ENCODE assay signal across 21 cellular contexts in genomic region chr1:152663098-152663497, GRCh38. TPM values are rescaled to one million over a fixed set of nuclear protein-coding genes. Genes with fewer than 3 reads are reported as not detected.
A peak's percentile ranks its signal among the peaks of the same experiment; 100 is the strongest.
DNase-seq lines count a peak whose midpoint lies in the region; ATAC-seq, FAIRE-seq and TF ChIP-seq lines count a peak whose summit lies in the region.
"Had no signal": no experiment of that assay in that cellular context is flagged by ENCODE, and none has a peak within 500 bp of the region (broad histone marks: within the 10 kb centered on the region; RNA-seq: fewer than 3 reads in every experiment).

A gene with protein sequence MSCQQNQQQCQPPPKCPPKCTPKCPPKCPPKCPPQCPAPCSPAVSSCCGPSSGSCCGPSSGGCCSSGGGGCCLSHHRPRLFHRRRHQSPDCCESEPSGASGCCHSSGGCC (plus strand): TSS chr1:152663380. CDS start chr1:152664106, 726 bp downstream.

- no peak within 1 kb of the TSS for H2AFZ ChIP-seq in HepG2 (ENCODE audit: low read length)

- no peak for TF ChIP-seq POLR2A in HepG2 (IDR thresholded peaks at IDR 0.05; ENCODE audit: insufficient read depth in 1 of 2, low read depth in 2 of 2, low read length in 2 of 2)
- no peak for TF ChIP-seq POLR2A in right lobe of liver (IDR thresholded peaks at IDR 0.05)
- no peak for TF ChIP-seq POLR2A in lower leg skin (IDR thresholded peaks at IDR 0.05)

- no peak within 1 kb of the TSS for H3K9ac ChIP-seq in HepG2 (ENCODE audit: insufficient read depth, low read depth, low read length)
- H3K9ac ChIP-seq: BLaER1 had no signal

- BruUV-seq in HepG2 (replicated peaks; lab: Mats Ljungman, UMichigan) = no TSS peak

- H4K20me1 ChIP-seq in HepG2 (ENCODE audit: insufficient read depth, low read length) = no peaks in the 10 kb centered on the region
- H4K20me1 ChIP-seq: BLaER1 had no signal

- DNase-seq in HepG2 (ENCODE audit: low spot score) (no peak), right lobe of liver (no peak), lower leg skin (ENCODE audit: low spot score in 2 of 2) (no peak), AG08396 (ENCODE audit: low spot score) (no peak), glomerular visceral epithelial cell (ENCODE audit: extremely low spot score) (no peak)
- DNase-seq: BE2C; C1 segment of cervical spinal cord; CD4-positive, alpha-beta memory T cell; CD4-positive, CD25-positive, alpha-beta regulatory T cell; CD8-positive, alpha-beta memory T cell; COR-L47; DMS79 treated with DMSO at 0.1 percent for 48 hours; GF-D8 had no signal

- no peaks in the 10 kb centered on the region for H3K4me1 ChIP-seq in HepG2 (ENCODE audit: insufficient read depth, low read length)
- H3K4me1 ChIP-seq in right lobe of liver = no peaks in the 10 kb centered on the region
- H3K4me1 ChIP-seq: A549, BE2C, BLaER1 had no signal

- CTCF ChIA-PET in HepG2 (lab: Yijun Ruan, JAX; ENCODE audit: low intra/inter-chr PET ratio, low total read pairs) = no interaction called here

- H3K27ac ChIP-seq in HepG2 (ENCODE audit: extremely low read length, insufficient read depth, low read length) (no peak within 1 kb of the TSS), right lobe of liver (no peak within 1 kb of the TSS)
- H3K27ac ChIP-seq: 22Rv1, A549, BLaER1 had no signal

- TF ChIP-seq RAD21 in HepG2 (CRISPR knock-in tag; IDR thresholded peaks at IDR 0.05) = no peak

- intact Hi-C loops in HepG2 (cut with micrococcal nuclease; ENCODE audit: unreplicated experiment) (no loop called here), right lobe of liver (cut with DNase I) (no loop called here), lower leg skin (cut with DNase I; ENCODE audit: low total_unique reads) (no loop called here)

- H3K79me2 ChIP-seq in HepG2 (ENCODE audit: insufficient read depth, low read length) = no peaks in the 10 kb centered on the region

- 0% methylated on average over 1 of the region's 3 CpGs for whole genome bisulfite sequencing in HepG2 (ENCODE audit: low lambda C conversion rate)
- WGBS in right lobe of liver (ENCODE audit: insufficient coverage, low coverage, low lambda C conversion rate, missing lambda C conversion rate) = 75% methylated on average over 1 of the region's 3 CpGs
- 63 to 71% methylated on average over 3 of the region's 3 CpGs for WGBS in lower leg skin, 2 donors

- no peak for FAIRE-seq in HepG2 (lab: Jason Lieb, UNC)
- FAIRE-seq: A549, G401.6, GM12891, GM19239 had no signal

- TF ChIP-seq EP300 in HepG2 (IDR thresholded peaks at IDR 0.05; ENCODE audit: low read depth in 2 of 2, low read length in 2 of 2) (no peak), HepG2 (CRISPR knock-in tag; IDR thresholded peaks at IDR 0.05; ENCODE audit: borderline replicate concordance) (no peak)

- TF ChIP-seq CTCF in HepG2 (CRISPR knock-in tag; IDR thresholded peaks at IDR 0.05) = no peak
- no peak for TF ChIP-seq CTCF in right lobe of liver (IDR thresholded peaks at IDR 0.05)
- TF ChIP-seq CTCF in lower leg skin (IDR thresholded peaks at IDR 0.05) = no peak

- in situ Hi-C loops in HepG2 (cut with HindIII; ENCODE audit: extremely low pct_ligation_motif_present, low pct_unique_long_range_greater_than_20kb) = no loop called here

- POLR2A ChIA-PET in HepG2 (lab: Yijun Ruan, JAX) = no interaction called here

- no peaks in the 10 kb centered on the region for H3K27me3 ChIP-seq in HepG2 (ENCODE audit: control insufficient read depth in 1 of 2, insufficient read depth in 2 of 2, low read length in 2 of 2)
- no peaks in the 10 kb centered on the region for H3K27me3 ChIP-seq in right lobe of liver
- H3K27me3 ChIP-seq: BE2C, BLaER1 had no signal

- H3K36me3 ChIP-seq in HepG2 (replicated peaks in 1 of 2; ENCODE audit: control insufficient read depth in 1 of 2, insufficient read depth in 2 of 2, low read length in 2 of 2) (no peaks in the 10 kb centered on the region), right lobe of liver (no peaks in the 10 kb centered on the region)
- H3K36me3 ChIP-seq: BE2C, BLaER1 had no signal

- ATAC-seq in HepG2 (no peak), right lobe of liver (no peak)
- ATAC-seq: A549 had no signal

- H3K9me3 ChIP-seq in HepG2 (ENCODE audit: low read length) (no peaks in the 10 kb centered on the region), right lobe of liver (no peaks in the 10 kb centered on the region)
- H3K9me3 ChIP-seq: A549, BE2C, BLaER1 had no signal

- no peak within 1 kb of the TSS for H3K4me3 ChIP-seq in HepG2 (replicated peaks in 1 of 3; ENCODE audit: insufficient read depth in 1 of 3, low read depth in 2 of 3, low read length in 3 of 3)
- no peak within 1 kb of the TSS for H3K4me3 ChIP-seq in right lobe of liver
- H3K4me3 ChIP-seq in lower leg skin (ENCODE audit: low read depth, poor library complexity, severe bottlenecking) = no peak within 1 kb of the TSS
- H3K4me3 ChIP-seq: A549, BLaER1 had no signal

- H3K4me2 ChIP-seq in HepG2 (ENCODE audit: low read depth, low read length) = no peak within 1 kb of the TSS
- H3K4me2 ChIP-seq: A549, BLaER1 had no signal

TF ChIP-seq in HepG2, 621 proteins besides CTCF, POLR2A, EP300 and RAD21:
- TF ChIP-seq ZNF550 (CRISPR knock-in tag; IDR thresholded peaks at IDR 0.05; ENCODE audit: borderline replicate concordance) = no peak
- TF ChIP-seq BHLHE40 (IDR thresholded peaks at IDR 0.05; ENCODE audit: low read length) = peak; percentile 65

RNA-seq across cellular contexts. Expression of the gene that starts here (rescaled TPM):
- total RNA-seq in HepG2 (2016; rRNA removed; fragmentation: Illumina TruSeq; extraction: Trizol) (not detected in 2 replicates), right lobe of liver (not detected), lower leg skin (100 to 1,000 TPM; 293 to 644 (median 312) TPM)
- total RNA-seq in HepG2 (2016; cell fraction: cytosol; rRNA removed; fragmentation: Illumina TruSeq; extraction: Trizol; ENCODE audit: low read depth) = not detected in 2 replicates
- total RNA-seq in HepG2 (2016; cell fraction: insoluble cytoplasmic fraction; rRNA removed; fragmentation: Illumina TruSeq; extraction: Trizol) = not detected in 2 replicates
- not detected in 2 replicates for total RNA-seq in HepG2 (2016; cell fraction: membrane; rRNA removed; fragmentation: Illumina TruSeq; extraction: Trizol)
- not detected in 2 replicates for total RNA-seq in HepG2 (2016; cell fraction: nucleus; rRNA removed; fragmentation: Illumina TruSeq; extraction: Trizol)
- polyA plus RNA-seq in HepG2 (2011; rRNA removed) = not detected in 2 replicates
- not detected in 2 replicates for polyA plus RNA-seq in HepG2 (2011; cell fraction: cytosol; rRNA removed)
- polyA plus RNA-seq in HepG2 (2011; cell fraction: nucleus; rRNA removed) = not detected in 2 replicates
- polyA plus RNA-seq in HepG2 (2012) = not detected in 2 replicates
- polyA plus RNA-seq in HepG2 (2016; cell fraction: cytosol; fragmentation: Illumina TruSeq; extraction: Trizol; ENCODE audit: low read depth) = not detected in 2 replicates
- not detected in 2 replicates for polyA plus RNA-seq in HepG2 (2016; cell fraction: insoluble cytoplasmic fraction; fragmentation: Illumina TruSeq; extraction: Trizol; ENCODE audit: low read depth)
- polyA plus RNA-seq in HepG2 (2016; cell fraction: membrane; fragmentation: Illumina TruSeq; extraction: Trizol; ENCODE audit: low read depth) = not detected in 2 replicates
- polyA plus RNA-seq in HepG2 (2016; cell fraction: nucleus; fragmentation: Illumina TruSeq; extraction: Trizol; ENCODE audit: insufficient read depth, low read depth) = not detected in 2 replicates
- not detected in 2 replicates for polyA minus RNA-seq in HepG2 (2011; rRNA and poly(A)+ RNA removed; ENCODE audit: low replicate concordance)
- polyA minus RNA-seq in HepG2 (2011; cell fraction: cytosol; rRNA and poly(A)+ RNA removed) = not detected in 2 replicates
- polyA minus RNA-seq in HepG2 (2011; cell fraction: nucleus; rRNA and poly(A)+ RNA removed) = not detected in 2 replicates
- total RNA-seq: A172; CD4-positive, alpha-beta memory T cell; CD4-positive, CD25-positive, alpha-beta regulatory T cell; CD8-positive, alpha-beta memory T cell had no signal
- polyA plus RNA-seq: A549; CD14-positive monocyte; CD4-positive, alpha-beta memory T cell; CD4-positive, CD25-positive, alpha-beta regulatory T cell; CD8-positive, alpha-beta memory T cell had no signal

Comparison
In these comparisons a context has a peak if more than half of its experiments do, and no peak if none do; other contexts are left out.
1. RNA of the gene that starts here (total RNA-seq): 293 to 644 TPM in lower leg skin; not detected in HepG2 and not detected in right lobe of liver; every median in the first group is over 100 times any median in the second.